11 cellular contexts compared by ENCODE assay signal in the genomic region with DNA sequence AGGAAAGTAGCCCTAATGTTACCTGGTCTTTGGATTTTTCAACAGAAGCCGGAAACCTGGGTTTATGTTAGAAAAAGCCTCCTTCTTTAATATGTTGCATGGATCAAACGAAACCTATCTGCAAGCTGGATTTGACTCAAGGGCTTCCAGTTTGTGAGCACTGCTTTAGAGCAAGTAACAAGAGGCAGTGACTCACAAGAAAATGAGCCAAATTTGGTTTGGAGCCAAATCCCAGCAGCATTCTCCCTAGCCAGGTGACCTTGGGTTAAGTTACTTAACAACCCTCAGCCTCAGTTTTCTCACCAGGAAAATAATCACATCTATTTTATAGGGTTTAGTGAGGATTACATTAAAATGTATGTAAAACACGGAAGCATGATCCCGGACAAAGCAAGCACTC.
DNase-seq lines count a peak whose midpoint lies in the region; TF ChIP-seq lines count a peak whose summit lies in the region.
"Had no signal": no experiment of that assay in that cellular context is flagged by ENCODE, and none has a peak within 500 bp of the region (broad histone marks: within the 10 kb centered on the region; RNA-seq: fewer than 3 reads in every experiment).

No MANE protein-coding gene starts in this region.

- peaks cover 55% of the 10 kb centered on the region for H3K4me1 Mint-ChIP-seq in progenitor cell of endocrine pancreas (ENCODE audit: low read depth)

- no peak overlapping the region for H3K27ac Mint-ChIP-seq in progenitor cell of endocrine pancreas
- H3K27ac Mint-ChIP-seq: dendritic cell treated with granulocyte-macrophage colony-stimulating factor and Interleukin-4, amounts not matched to agents 40 ng/mL and 50 ng/mL, for 4 days had no signal

- no peak overlapping the region for H3K4me3 Mint-ChIP-seq in progenitor cell of endocrine pancreas (ENCODE audit: low read depth)
- H3K4me3 Mint-ChIP-seq: dendritic cell treated with granulocyte-macrophage colony-stimulating factor and Interleukin-4, amounts not matched to agents 40 ng/mL and 50 ng/mL, for 4 days had no signal

- no peak overlapping the region for H3K27ac ChIP-seq in RWPE1

- peaks cover 5% of the 10 kb centered on the region for H3K36me3 Mint-ChIP-seq in progenitor cell of endocrine pancreas (ENCODE audit: insufficient read depth)

- H3K4me3 ChIP-seq in fibroblast of villous mesenchyme (ENCODE audit: low read depth, low read length) = no peak overlapping the region

- CTCF ChIA-PET in RWPE1 (lab: Yijun Ruan, JAX) = no interaction called here

- DNase-seq in DMS53 (lab: John Stamatoyannopoulos, UW) = peak; percentile 40
- no peak for DNase-seq in DMS53 treated with DMSO at 0.1 percent for 48 hours (lab: John Stamatoyannopoulos, UW; ENCODE audit: unreplicated experiment)
- peak; percentile 57 for DNase-seq in RWPE1 (ENCODE audit: low spot score)
- peak; percentile 95 for DNase-seq in fibroblast of villous mesenchyme (ENCODE audit: low read depth)
- peak; percentile 67 for DNase-seq in smooth muscle cell of the brain vasculature (ENCODE audit: low read depth, low spot score)
- DNase-seq in GM10266 (ENCODE audit: extremely low spot score) = no peak
- DNase-seq in progenitor cell of endocrine pancreas (ENCODE audit: low spot score, unreplicated experiment) = no peak
- no peak for DNase-seq in 8988T
- DNase-seq: left cardiac atrium, NCI-H1930 had no signal

- peaks cover 7% of the 10 kb centered on the region for H3K27me3 Mint-ChIP-seq in progenitor cell of endocrine pancreas

- no peak for TF ChIP-seq CTCF in RWPE1 (conservative IDR thresholded peaks at IDR 0.05; ENCODE audit: low read depth)
- TF ChIP-seq CTCF in fibroblast of villous mesenchyme (IDR thresholded peaks at IDR 0.05; ENCODE audit: insufficient read depth, low read depth, low read length) = no peak
- TF ChIP-seq CTCF in GM10266 (IDR thresholded peaks at IDR 0.05; ENCODE audit: control insufficient read depth, insufficient read depth, low read depth, missing control alignments) = no peak
- TF ChIP-seq CTCF in progenitor cell of endocrine pancreas (IDR thresholded peaks at IDR 0.05; ENCODE audit: unreplicated experiment) = no peak

- POLR2A ChIA-PET in RWPE1 (lab: Yijun Ruan, JAX; ENCODE audit: low non-redundant PET) = no interaction called here

- H3K9me3 Mint-ChIP-seq in progenitor cell of endocrine pancreas (ENCODE audit: low read depth) = peaks cover 3% of the 10 kb centered on the region

Comparison
In these comparisons a context has a peak if more than half of its experiments do, and no peak if none do; other contexts are left out.
1. DNase-seq: peak in DMS53 (single experiment), RWPE1 (single experiment), fibroblast of villous mesenchyme (single experiment) and smooth muscle cell of the brain vasculature (single experiment); none in DMS53 treated with DMSO at 0.1 percent for 48 hours (single experiment), GM10266 (single experiment), progenitor cell of endocrine pancreas (single experiment) and 8988T (single experiment).